In the genomic region with DNA sequence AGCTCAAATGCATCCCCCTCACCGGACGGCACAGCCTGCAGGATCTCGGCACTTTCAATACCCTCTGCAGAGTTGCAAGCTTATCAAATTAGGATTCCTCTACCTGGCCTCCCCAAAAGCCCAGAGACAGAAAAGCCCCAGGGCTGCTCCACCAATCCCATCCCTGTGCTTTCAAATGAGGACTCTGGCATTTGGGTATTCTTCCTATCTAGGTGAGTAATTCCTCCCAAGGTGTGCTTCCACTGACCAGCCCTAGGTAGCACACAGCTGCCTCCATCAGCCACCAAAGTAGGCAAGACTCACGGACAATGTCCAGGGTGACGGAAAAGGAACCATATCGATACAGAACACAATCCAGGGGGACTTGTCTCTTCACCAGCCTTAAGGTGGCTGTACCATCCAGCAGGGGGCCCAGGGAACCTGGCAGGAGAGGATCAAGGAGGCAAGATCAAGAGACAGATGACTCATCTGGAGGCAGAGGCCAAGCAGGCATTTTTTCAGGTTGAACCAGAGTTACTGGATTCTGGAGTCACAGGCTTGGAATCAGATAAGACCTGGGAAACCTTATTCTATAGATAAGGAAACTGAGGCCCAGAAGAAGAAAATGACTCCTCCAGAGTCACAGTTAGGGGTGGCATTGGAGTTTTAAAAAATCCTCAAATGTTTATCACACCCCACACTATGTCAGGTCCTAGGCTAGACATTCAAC, we compare ENCODE assay signal across 7 cellular contexts. TPM values are rescaled to one million over a fixed set of nuclear protein-coding genes. Genes with fewer than 3 reads are reported as not detected.
DNase-seq lines count a peak whose midpoint lies in the region; ATAC-seq lines count a peak whose summit lies in the region.

No MANE protein-coding gene starts in this region.

- peak overlapping the region in 1 of 8 donors; percentile 48 for H3K4me3 Mint-ChIP-seq in naive B cell

- H3K36me3 ChIP-seq in H7 (replicated peaks; ENCODE audit: control insufficient read depth, insufficient read depth, low read length), result peaks cover 9% of the 10 kb centered on the region

- no peaks in the 10 kb centered on the region for H3K27me3 Mint-ChIP-seq in naive B cell

- ATAC-seq in naive B cell (ENCODE audit: low read depth in 2 of 2), result peak in 1 of 2 donors; percentile 30
- ATAC-seq in HG02678 (IDR thresholded peaks at IDR 0.05; ENCODE audit: unreplicated experiment), result no peak
- ATAC-seq in HG02610 (IDR thresholded peaks at IDR 0.05; ENCODE audit: unreplicated experiment), result no peak

- peaks cover 4 to 14% (median 10%) of the 10 kb centered on the region in 3 donors for H3K4me1 Mint-ChIP-seq in naive B cell

- H3K27ac Mint-ChIP-seq in naive B cell, result peak overlapping the region in 4 of 6 donors; percentile 33 to 85 (median 61)

- no peaks in the 10 kb centered on the region; the same call in 1 of the 2 replicates for H3K27me3 ChIP-seq in H7 (ENCODE audit: control insufficient read depth, insufficient read depth, low read length)

- peak; percentile 52 for DNase-seq in H7
- peak; percentile 61 for DNase-seq in RPMI8226
- peak; percentile 20 for DNase-seq in amniotic stem cell (lab: John Stamatoyannopoulos, UW)
- DNase-seq in naive B cell, result no peak
- DNase-seq in Ammon's horn (ENCODE audit: low spot score), result no peak

- H3K4me3 ChIP-seq in H7 (ENCODE audit: insufficient read depth, low read depth, low read length), result no peak overlapping the region

- peaks cover 0 to 18% of the 10 kb centered on the region in 2 donors for H3K36me3 Mint-ChIP-seq in naive B cell

- no peaks in the 10 kb centered on the region for H3K9me3 Mint-ChIP-seq in naive B cell

RNA-seq across cellular contexts. Expression of a gene that starts 9.9 kb away (rescaled TPM):
- 28.4 and 38.1 TPM in 2 replicates for total RNA-seq in H7 (2014; rRNA removed; shearing (Covaris generic))
- under 1 TPM in 1 of 6 donors, not detected in 5; 0.38 TPM for polyA plus RNA-seq in naive B cell (ENCODE audit: low read depth in 6 of 6)

RNA-seq across cellular contexts. Expression of a gene that starts 10.7 kb away (rescaled TPM):
- total RNA-seq in H7 (2014; rRNA removed; shearing (Covaris generic)), result 63.3 and 68.0 TPM in 2 replicates
- 10 to 100 TPM in 5 of 6 donors, 1 to 10 TPM in 1; 10.0 to 18.6 (median 11.9) TPM for polyA plus RNA-seq in naive B cell (ENCODE audit: low read depth in 6 of 6)

RNA-seq across cellular contexts. Expression of a gene that starts 17.9 kb away (rescaled TPM):
- total RNA-seq in H7 (2014; rRNA removed; shearing (Covaris generic)), result 52.1 and 52.4 TPM in 2 replicates
- polyA plus RNA-seq in naive B cell (ENCODE audit: low read depth in 6 of 6), result 10 to 100 TPM; 58.4 to 77.7 (median 68.8) TPM

RNA-seq across cellular contexts. Expression of a gene that starts 25.0 kb away (rescaled TPM):
- total RNA-seq in H7 (2014; rRNA removed; shearing (Covaris generic)), result 7.9 and 10.9 TPM in 2 replicates
- 100 to 1,000 TPM in 1 of 6 donors, 10 to 100 TPM in 5; 64.0 to 119 (median 65.9) TPM for polyA plus RNA-seq in naive B cell (ENCODE audit: low read depth in 6 of 6)

RNA-seq across cellular contexts. Expression of a gene that starts 28.3 kb away (rescaled TPM):
- 94.2 and 97.8 TPM in 2 replicates for total RNA-seq in H7 (2014; rRNA removed; shearing (Covaris generic))
- 10 to 100 TPM; 60.7 to 88.1 (median 76.5) TPM for polyA plus RNA-seq in naive B cell (ENCODE audit: low read depth in 6 of 6)

Comparison
In these comparisons a context has a peak if more than half of its experiments do, and no peak if none do; other contexts are left out.
1. DNase-seq: peak in H7 (single experiment), RPMI8226 (single experiment) and amniotic stem cell (single experiment); none in naive B cell (single experiment) and Ammon's horn (single experiment).